32 cellular contexts compared by ENCODE assay signal in the genomic region with DNA sequence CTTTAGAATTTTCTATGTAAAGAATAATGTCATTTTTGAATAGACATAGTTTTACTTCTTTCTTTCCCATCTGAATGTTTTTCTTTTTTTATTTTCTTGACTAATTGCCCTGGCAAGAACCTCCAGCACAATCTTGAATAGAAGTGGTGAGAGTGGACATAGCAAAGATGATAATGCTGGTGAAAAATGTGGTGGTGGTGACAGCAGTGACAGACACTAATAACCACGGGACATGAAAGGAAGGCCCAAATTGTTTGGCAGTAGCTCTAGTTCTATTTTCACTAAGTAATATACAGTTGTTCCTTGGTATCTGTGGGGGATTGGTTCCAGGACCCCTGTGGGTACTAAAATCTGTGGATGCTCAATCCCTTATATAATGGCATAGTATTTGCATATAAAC. TPM values are rescaled to one million over a fixed set of nuclear protein-coding genes. Genes with fewer than 3 reads are reported as not detected.
"Had no signal": no experiment of that assay in that cellular context is flagged by ENCODE, and none has a peak within 500 bp of the region (broad histone marks: within the 10 kb centered on the region; RNA-seq: fewer than 3 reads in every experiment).

No MANE protein-coding gene starts in this region.

- DNase-seq: activated B cell treated with CpG ODN at 0.5 μM for 24 hours; activated CD4-positive, alpha-beta T cell treated with anti-CD3 and anti-CD28 coated beads for 48 hours; activated CD4-positive, alpha-beta T cell treated with anti-CD3 and anti-CD28 coated beads, Interleukin-2, amount 50 U/mL, for 1 hour; activated CD4-positive, alpha-beta T cell treated with anti-CD3 and anti-CD28 coated beads, Interleukin-2, amount 50 U/mL, for 48 hours; activated CD8-positive, alpha-beta memory T cell treated with anti-CD3 and anti-CD28 coated beads for 24 hours; activated CD8-positive, alpha-beta T cell treated with anti-CD3 and anti-CD28 coated beads for 36 hours; activated effector memory CD4-positive, alpha-beta T cell treated with Interleukin-2 at 50 U/mL for 16 hours; activated gamma-delta T cell treated with Interleukin-2 at 50 U/mL for 16 hours; activated naive CD4-positive, alpha-beta T cell treated with anti-CD3 and anti-CD28 coated beads, Interleukin-2, amount 50 U/mL, for 16 hours; activated naive CD4-positive, alpha-beta T cell treated with Interleukin-2 at 50 U/mL for 16 hours; activated T-cell treated with anti-CD3 and anti-CD28 coated beads, Interleukin-2, amount 50 U/mL, for 4 hours; amniotic stem cell; anterior cingulate cortex; brain microvascular endothelial cell; caudate nucleus; cortex of kidney; dermis blood vessel endothelial cell; effector CD4-positive, alpha-beta T cell; effector memory CD8-positive, alpha-beta T cell; erythroblast; foreskin keratinocyte; gastrocnemius medialis; glutamatergic neuron; T-helper 1 cell; T-helper 17 cell; T1000; WERI-Rb-1 had no signal

- H3K27ac ChIP-seq: brain microvascular endothelial cell, esophagus muscularis mucosa, foreskin keratinocyte, gastrocnemius medialis, WERI-Rb-1 had no signal

- H3K4me3 ChIP-seq: esophagus muscularis mucosa, gastrocnemius medialis had no signal

- H3K27me3 ChIP-seq: brain microvascular endothelial cell, esophagus muscularis mucosa, foreskin keratinocyte, gastrocnemius medialis had no signal

- H3K4me1 ChIP-seq: foreskin keratinocyte had no signal

- H3K36me3 ChIP-seq: brain microvascular endothelial cell, esophagus muscularis mucosa, gastrocnemius medialis, WERI-Rb-1 had no signal

- H3K9me3 ChIP-seq: esophagus muscularis mucosa, gastrocnemius medialis had no signal

- ATAC-seq: activated CD4-positive, CD25-positive, alpha-beta regulatory T cell treated with anti-CD3 and anti-CD28 coated beads, Interleukin-2, amount 50 U/mL, for 24 hours; activated CD8-positive, alpha-beta T cell treated with anti-CD3 and anti-CD28 coated beads for 36 hours; activated T-cell treated with anti-CD3 and anti-CD28 coated beads, Interleukin-2, amount 50 U/mL, for 4 hours; activated T-helper 17 cell treated with anti-CD3 and anti-CD28 coated beads, Interleukin-2, amount 50 U/mL, for 72 hours; effector memory CD8-positive, alpha-beta T cell; foreskin keratinocyte; gastrocnemius medialis; T-helper 17 cell had no signal

RNA-seq across cellular contexts. Expression of a gene that starts 29.6 kb away (rescaled TPM):
- total RNA-seq: activated B cell treated with CpG ODN at 0.5 μM for 24 hours; activated CD8-positive, alpha-beta T cell treated with anti-CD3 and anti-CD28 coated beads for 36 hours; activated T-cell treated with anti-CD3 and anti-CD28 coated beads, Interleukin-2, amount 50 U/mL, for 4 hours; activated T-helper 17 cell treated with anti-CD3 and anti-CD28 coated beads, Interleukin-2, amount 50 U/mL, for 72 hours; astrocyte; chondrocyte; foreskin keratinocyte; T-helper 17 cell had no signal
- polyA plus RNA-seq: foreskin keratinocyte had no signal

RNA-seq across cellular contexts. Expression of a gene that starts 53.4 kb away (rescaled TPM):
- total RNA-seq: activated T-cell treated with anti-CD3 and anti-CD28 coated beads, Interleukin-2, amount 50 U/mL, for 4 hours; chondrocyte; dermis blood vessel endothelial cell; T-helper 17 cell had no signal
